ENCODE assay signal across 9 cellular contexts in genomic region chr20:13148961-13149360, GRCh38.
"Had no signal": no experiment of that assay in that cellular context is flagged by ENCODE, and none has a peak within 500 bp of the region (broad histone marks: within the 10 kb centered on the region; RNA-seq: fewer than 3 reads in every experiment).

No MANE protein-coding gene starts in this region.

- H3K4me3 ChIP-seq: GM23248, GM23338, HAP-1 had no signal

- H3K36me3 ChIP-seq: HAP-1 had no signal

- DNase-seq: GOT3, H7, H9, HCEC 1CT, HFFc6 had no signal

- H3K9me3 ChIP-seq: HAP-1 had no signal

- ATAC-seq: GM23338, HCT116 had no signal

- H3K4me1 ChIP-seq: HAP-1 had no signal

- H3K27ac ChIP-seq: GM23248 had no signal

- H3K4me2 ChIP-seq: GM23338 had no signal

- H2AFZ ChIP-seq: GM23248, GM23338 had no signal

- H3K9ac ChIP-seq: GM23248 had no signal
